24 cellular contexts compared by ENCODE assay signal in the genomic region with DNA sequence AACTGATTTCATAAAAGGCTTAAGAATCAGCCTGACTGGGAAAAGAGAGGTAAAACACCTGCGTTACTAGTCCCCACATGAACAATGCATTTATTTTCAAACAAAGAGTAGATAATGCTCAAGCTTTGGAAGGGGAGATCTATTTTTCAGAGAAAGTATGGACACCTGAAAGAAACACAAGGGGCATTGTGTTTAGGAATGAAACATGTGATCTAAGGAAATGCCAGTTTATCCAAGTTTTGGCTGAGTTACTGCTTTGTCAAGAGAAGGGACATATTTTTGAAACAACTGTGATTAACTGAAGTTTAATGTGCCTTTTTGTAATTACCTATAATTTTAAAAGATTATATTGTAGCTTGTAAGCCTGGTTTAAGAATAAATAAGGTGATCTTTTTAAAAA. TPM values are rescaled to one million over a fixed set of nuclear protein-coding genes. Genes with fewer than 3 reads are reported as not detected.
A peak's percentile ranks its signal among the peaks of the same experiment; 100 is the strongest.
DNase-seq lines count a peak whose midpoint lies in the region; ATAC-seq, FAIRE-seq and TF ChIP-seq lines count a peak whose summit lies in the region.
"Had no signal": no experiment of that assay in that cellular context is flagged by ENCODE, and none has a peak within 500 bp of the region (broad histone marks: within the 10 kb centered on the region; RNA-seq: fewer than 3 reads in every experiment).

No MANE protein-coding gene starts in this region.

- TF ChIP-seq POLR2A in H1 (IDR thresholded peaks at IDR 0.05; ENCODE audit: control extremely low read depth in 1 of 2, low read depth in 2 of 2, low read length in 2 of 2) = no peak

- H4K8ac ChIP-seq in H1 (ENCODE audit: extremely low read depth, insufficient read depth, low read length) = no peak overlapping the region

- H2BK20ac ChIP-seq in H1 (ENCODE audit: low read length) = no peak overlapping the region

- no peak for TF ChIP-seq RAD21 in H1 (IDR thresholded peaks at IDR 0.05 in 1 of 2, conservative IDR thresholded peaks at IDR 0.05 in 1 of 2; ENCODE audit: low read depth in 2 of 2, low read length in 2 of 2)

- peak overlapping the region; percentile 71 for H3K27ac Mint-ChIP-seq in progenitor cell of endocrine pancreas
- H3K27ac Mint-ChIP-seq: CD14-positive monocyte; CD4-positive, alpha-beta T cell; CD8-positive, alpha-beta memory T cell; H9 had no signal

- intact Hi-C loops in heart right ventricle (cut with DNase I) = loop anchor here in 1 of 10 donors (5.0 kb wide), 1 partner anchor 1827 kb away; no protein-coding TSS in a partner anchor

- H3K9me3 ChIP-seq in H1 (ENCODE audit: insufficient read depth in 2 of 2, low read depth in 1 of 2, low read length in 1 of 2) (peaks cover 8 to 14% of the 10 kb centered on the region in 2 experiments; a peak in 3 of 4 replicates), heart right ventricle (peaks cover 0 to 8% (median 0%) of the 10 kb centered on the region in 11 donors)
- H3K9me3 ChIP-seq: A549, BE2C had no signal

- 100% methylated on average over 1 of the region's 1 CpG; no CpG with 5 or more reads in 1 of the 2 experiments for WGBS in H1 (ENCODE audit: extremely low coverage in 1 of 2, insufficient coverage in 1 of 2, insufficient read length in 1 of 2, insufficient replicate concordance in 2 of 2, low coverage in 1 of 2, low lambda C conversion rate in 2 of 2, missing lambda C conversion rate in 1 of 2), 2 experiments
- WGBS in heart right ventricle, 2 donors = 81 to 98% methylated on average over 1 of the region's 1 CpG

- ATAC-seq in heart right ventricle = no peak
- ATAC-seq: A549, HCT116 had no signal

- TF ChIP-seq CTCF in D721Med (IDR thresholded peaks at IDR 0.05; ENCODE audit: insufficient read depth, missing control alignments) (no peak), H1 (IDR thresholded peaks at IDR 0.05; ENCODE audit: control extremely low read depth in 1 of 3, insufficient read depth in 1 of 3, low read depth in 1 of 3, low read length in 3 of 3) (no peak), progenitor cell of endocrine pancreas (IDR thresholded peaks at IDR 0.05; ENCODE audit: unreplicated experiment) (no peak), heart right ventricle (IDR thresholded peaks at IDR 0.05) (no peak)

- H2AFZ ChIP-seq in H1 (ENCODE audit: low read length) = no peak overlapping the region
- H2AFZ ChIP-seq: GM23248 had no signal

- H3K4me1 ChIP-seq in H1 (replicated peaks in 1 of 4; ENCODE audit: control insufficient read depth in 3 of 4, insufficient read depth in 4 of 4, low read length in 3 of 4) = peaks cover 0 to 3% (median 1%) of the 10 kb centered on the region in 4 experiments; a peak in 2 of 7 replicates
- no peaks in the 10 kb centered on the region for H3K4me1 ChIP-seq in heart right ventricle
- H3K4me1 ChIP-seq: A549; BE2C; BLaER1 treated with 17β-estradiol and CSF1 and Interleukin-3, amounts not matched to agents 10 nM and 100 nM had no signal

- no peak overlapping the region for H3K23ac ChIP-seq in H1 (ENCODE audit: insufficient read length)

- FAIRE-seq in D721Med (lab: Jason Lieb, UNC) (peak; percentile 71), H1 (lab: Jason Lieb, UNC) (peak; percentile 24)
- FAIRE-seq: A549, GM12892, GM19239 had no signal

- no peak for TF ChIP-seq EP300 in H1 (IDR thresholded peaks at IDR 0.05; ENCODE audit: borderline replicate concordance in 1 of 2, low read depth in 2 of 2, low read length in 2 of 2)

- peaks cover 3% of the 10 kb centered on the region for H3K9me3 Mint-ChIP-seq in progenitor cell of endocrine pancreas (ENCODE audit: low read depth)
- H3K9me3 Mint-ChIP-seq: CD4-positive, alpha-beta T cell had no signal

- H4K5ac ChIP-seq in H1 (ENCODE audit: insufficient read length, low read depth, low read length) = no peak overlapping the region

- H3K4me3 ChIP-seq in H1 (ENCODE audit: extremely low read depth in 1 of 4, insufficient read depth in 2 of 4, low read depth in 3 of 4, low read length in 4 of 4) = no peak overlapping the region
- H3K4me3 ChIP-seq in heart right ventricle = no peak overlapping the region
- H3K4me3 ChIP-seq: A549; BLaER1 treated with 17β-estradiol and CSF1 and Interleukin-3, amounts not matched to agents 10 nM and 100 nM; GM23248 had no signal

- no peaks in the 10 kb centered on the region for H3K27me3 Mint-ChIP-seq in progenitor cell of endocrine pancreas

- no peaks in the 10 kb centered on the region for H4K20me1 ChIP-seq in H1 (replicated peaks in 1 of 2; ENCODE audit: control insufficient read depth in 1 of 2, insufficient read depth in 2 of 2, low read length in 2 of 2)
- H4K20me1 ChIP-seq: BLaER1 treated with 17β-estradiol and CSF1 and Interleukin-3, amounts not matched to agents 10 nM and 100 nM had no signal

- H3K4me3 Mint-ChIP-seq in progenitor cell of endocrine pancreas (ENCODE audit: low read depth) = no peak overlapping the region
- H3K4me3 Mint-ChIP-seq: CD14-positive monocyte; CD4-positive, alpha-beta T cell; CD8-positive, alpha-beta memory T cell; H9 had no signal

- peaks cover 24% of the 10 kb centered on the region for H3K4me1 Mint-ChIP-seq in progenitor cell of endocrine pancreas (ENCODE audit: low read depth)
- H3K4me1 Mint-ChIP-seq: CD14-positive monocyte; CD8-positive, alpha-beta memory T cell had no signal

- H2BK5ac ChIP-seq in H1 (ENCODE audit: low read depth, low read length) = no peak overlapping the region

- H3K14ac ChIP-seq in H1 (ENCODE audit: insufficient read length) = no peak overlapping the region

- H3K79me1 ChIP-seq in H1 (ENCODE audit: low read depth, low read length) = no peaks in the 10 kb centered on the region

- H2BK12ac ChIP-seq in H1 (ENCODE audit: low read depth, low read length) = no peak overlapping the region

- H3K36me3 ChIP-seq in H1 (ENCODE audit: control insufficient read depth in 2 of 4, insufficient read depth in 4 of 4, low read length in 3 of 4) = no peaks in the 10 kb centered on the region
- H3K36me3 ChIP-seq in heart right ventricle = no peaks in the 10 kb centered on the region
- H3K36me3 ChIP-seq: BE2C; BLaER1 treated with 17β-estradiol and CSF1 and Interleukin-3, amounts not matched to agents 10 nM and 100 nM had no signal

- H3K56ac ChIP-seq in H1 (replicated peaks; ENCODE audit: insufficient read length, low read depth, low read length) = no peak overlapping the region

- H3K79me2 ChIP-seq in H1 (ENCODE audit: control insufficient read depth in 1 of 2, insufficient read depth in 2 of 2, low read length in 2 of 2) = no peaks in the 10 kb centered on the region

- in situ Hi-C loops in SK-MEL-5 (cut with HindIII; ENCODE audit: low pct_unique_long_range_greater_than_20kb, low sequenced_read_pairs) = no loop called here

- no peak overlapping the region for H3K18ac ChIP-seq in H1 (ENCODE audit: extremely low read depth, low read length)

- POLR2A ChIA-PET in H1 (lab: Charles Lee; ENCODE audit: partially characterized antibody) = no interaction called here

- no peak overlapping the region for H3K27ac ChIP-seq in H1 (ENCODE audit: low read depth, low read length)
- no peak overlapping the region for H3K27ac ChIP-seq in heart right ventricle
- H3K27ac ChIP-seq: A549; BLaER1 treated with 17β-estradiol and CSF1 and Interleukin-3, amounts not matched to agents 10 nM and 100 nM; GM23248 had no signal

- no peak overlapping the region for H2BK120ac ChIP-seq in H1 (replicated peaks; ENCODE audit: low read depth, low read length)

- DNase-seq in D721Med (ENCODE audit: insufficient read length, low spot score) = no peak
- peak; percentile 9 for DNase-seq in SK-MEL-5 (ENCODE audit: low read depth, low spot score)
- DNase-seq in H1 (ENCODE audit: low read depth in 1 of 2, low spot score in 2 of 2) = no peak
- no peak for DNase-seq in progenitor cell of endocrine pancreas (ENCODE audit: low spot score, unreplicated experiment)
- no peak for DNase-seq in NCI-H2029 (lab: John Stamatoyannopoulos, UW)
- DNase-seq in heart right ventricle = no peak
- no peak for DNase-seq in SKM-1 (lab: John Stamatoyannopoulos, UW; ENCODE audit: unreplicated experiment)
- DNase-seq: 8988T; ACHN; AML-193; BE2C; CD4-positive, alpha-beta T cell; CD8-positive, alpha-beta memory T cell; DMS53; DMS79 treated with DMSO at 0.1 percent for 48 hours; GF-D8; GM23248; H9 had no signal

- H3K4me2 ChIP-seq in H1 (ENCODE audit: insufficient read depth in 1 of 2, low read depth in 2 of 2, low read length in 2 of 2) = no peak overlapping the region
- H3K4me2 ChIP-seq: A549; BLaER1 treated with 17β-estradiol and CSF1 and Interleukin-3, amounts not matched to agents 10 nM and 100 nM had no signal

- H3K4ac ChIP-seq in H1 (replicated peaks; ENCODE audit: insufficient read length, low read depth, low read length) = no peak overlapping the region

- H3K9ac ChIP-seq in H1 (replicated peaks in 1 of 4; ENCODE audit: extremely low read depth in 1 of 4, low read depth in 3 of 4, low read length in 3 of 4) = no peak overlapping the region
- H3K9ac ChIP-seq: BLaER1 treated with 17β-estradiol and CSF1 and Interleukin-3, amounts not matched to agents 10 nM and 100 nM; GM23248 had no signal

- peaks cover 5% of the 10 kb centered on the region for H3K36me3 Mint-ChIP-seq in progenitor cell of endocrine pancreas (ENCODE audit: insufficient read depth)
- H3K36me3 Mint-ChIP-seq: CD14-positive monocyte; CD8-positive, alpha-beta memory T cell had no signal

- no peak overlapping the region for H2AK5ac ChIP-seq in H1 (ENCODE audit: low read depth, low read length)

- H3K27me3 ChIP-seq in H1 (replicated peaks in 1 of 4; ENCODE audit: control insufficient read depth in 3 of 4, extremely low read depth in 1 of 4, insufficient read depth in 3 of 4, low read length in 3 of 4) (no peaks in the 10 kb centered on the region), heart right ventricle (no peaks in the 10 kb centered on the region)
- H3K27me3 ChIP-seq: BE2C; BLaER1 treated with 17β-estradiol and CSF1 and Interleukin-3, amounts not matched to agents 10 nM and 100 nM had no signal

- H2BK15ac ChIP-seq in H1 (ENCODE audit: low read length) = no peak overlapping the region

- H3K23me2 ChIP-seq in H1 (ENCODE audit: low read depth, low read length) = no peaks in the 10 kb centered on the region

- no peak overlapping the region for H4K91ac ChIP-seq in H1 (replicated peaks; ENCODE audit: insufficient read length, low read length)

- CTCF ChIA-PET in H1 (lab: Charles Lee; ENCODE audit: partially characterized antibody) = interaction anchor here (0.6 kb wide), 1 partner anchor 59 kb away, joined by 3 read pairs; no protein-coding TSS in a partner anchor

RNA-seq across cellular contexts. Expression of gene RBBP8, which starts 49.3 kb away (rescaled TPM):
- total RNA-seq in SK-MEL-5 (2014; rRNA removed; shearing (Covaris generic)) = 45.1 and 45.8 TPM in 2 replicates
- 22.8 and 28.8 TPM in 2 replicates for polyA plus RNA-seq in SK-MEL-5 (2015; cell fraction: cytosol; rRNA removed)
- polyA plus RNA-seq in SK-MEL-5 (2015; cell fraction: nucleus; rRNA removed) = 8.5 and 24.3 TPM in 2 replicates
- total RNA-seq in H1 (2021; fragmentation: NEBNext Ultra II Directional; extraction: Animal tissue kit (Norgen Biotek cat#: 25700)) = 63.4 and 65.8 TPM in 2 replicates
- polyA plus RNA-seq in H1 (2011; rRNA removed) = 8.9 and 16.1 TPM in 2 replicates
- 21.6 TPM for polyA plus RNA-seq in H1 (2011; cell fraction: cytosol; rRNA removed)
- polyA plus RNA-seq in H1 (2011; cell fraction: nucleus; rRNA removed) = 21.1 TPM
- polyA plus RNA-seq in H1 (2012, experiment 1 of 2) = 24.2 to 46.1 TPM (median 29.8 TPM) in 4 replicates
- 5.3 TPM for polyA plus RNA-seq in H1 (2012, experiment 2 of 2)
- polyA plus RNA-seq in H1 (2013, experiment 1 of 2) = 81.8 TPM
- polyA plus RNA-seq in H1 (2013, experiment 2 of 2) = 75.0 TPM
- polyA minus RNA-seq in H1 (2011; rRNA and poly(A)+ RNA removed) = 38.9 and 68.0 TPM in 2 replicates
- 21.9 TPM for polyA minus RNA-seq in H1 (2011; cell fraction: cytosol; rRNA and poly(A)+ RNA removed)
- 124 TPM for polyA minus RNA-seq in H1 (2011; cell fraction: nucleus; rRNA and poly(A)+ RNA removed)
- total RNA-seq in progenitor cell of endocrine pancreas = 72.8 and 75.2 TPM in 2 replicates
- 10 to 100 TPM in 1 of 10 donors, 1 to 10 TPM in 9; 4.0 to 13.5 (median 7.1) TPM for total RNA-seq in heart right ventricle
- polyA plus RNA-seq in heart right ventricle = 10 to 100 TPM in 1 of 2 donors, 1 to 10 TPM in 1; 7.8 to 12.7 TPM
